ENCODE assay signal across 17 cellular contexts in the genomic region with DNA sequence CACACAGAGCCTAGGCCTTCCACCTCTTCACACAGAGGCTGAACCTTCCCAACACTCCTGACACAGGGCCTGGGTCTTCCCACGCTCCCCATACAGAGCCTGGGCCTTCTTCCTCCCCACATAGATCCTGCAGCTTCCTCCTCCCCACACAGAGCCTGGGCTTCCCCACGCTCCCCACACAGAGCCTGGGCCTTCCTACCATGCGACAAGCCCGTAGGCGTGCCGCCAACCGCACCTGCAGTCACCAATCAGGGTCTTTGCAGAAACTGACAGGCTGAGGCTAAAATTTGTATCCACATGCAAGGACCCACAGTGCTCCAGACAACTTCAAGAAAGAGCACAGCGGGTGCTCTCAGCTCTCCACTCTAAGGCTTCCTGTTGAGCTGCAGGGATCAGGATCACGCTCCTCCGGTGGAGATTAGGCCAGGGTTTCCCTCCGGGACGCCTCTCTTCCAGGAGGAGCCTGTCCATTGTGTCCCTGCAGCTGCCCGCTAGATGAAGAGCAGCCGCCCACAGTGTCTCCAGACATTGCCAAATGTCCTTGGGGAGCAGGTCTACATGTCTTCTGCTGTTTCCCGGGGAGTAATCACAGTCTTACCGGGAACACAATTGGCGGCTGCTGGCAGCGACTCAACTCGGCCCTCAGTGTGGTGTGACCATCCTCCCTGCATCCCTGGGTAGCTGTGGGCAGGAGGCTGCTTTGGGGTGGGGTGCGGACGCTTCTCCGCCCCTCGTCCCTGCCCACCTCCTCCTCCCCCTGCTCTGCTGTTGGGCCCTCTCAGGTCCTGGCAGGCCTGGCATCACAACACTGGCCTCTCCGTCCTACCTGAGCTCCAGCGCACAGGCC. TPM values are rescaled to one million over a fixed set of nuclear protein-coding genes. Genes with fewer than 3 reads are reported as not detected.
A peak's percentile ranks its signal among the peaks of the same experiment; 100 is the strongest.
DNase-seq lines count a peak whose midpoint lies in the region; ATAC-seq lines count a peak whose summit lies in the region.
"Had no signal": no experiment of that assay in that cellular context is flagged by ENCODE, and none has a peak within 500 bp of the region (broad histone marks: within the 10 kb centered on the region; RNA-seq: fewer than 3 reads in every experiment).

No MANE protein-coding gene starts in this region.

- H3K9me3 Mint-ChIP-seq in activated T-cell treated with anti-CD3 and anti-CD28 coated beads, Interleukin-2, amount 50 U/mL, for 24 hours, result peaks cover 2% of the 10 kb centered on the region
- H3K9me3 Mint-ChIP-seq in activated T-cell treated with anti-CD3 and anti-CD28 coated beads, Interleukin-2, amount 50 U/mL, for 4 hours, result no peaks in the 10 kb centered on the region
- no peaks in the 10 kb centered on the region for H3K9me3 Mint-ChIP-seq in stimulated activated effector memory CD8-positive, alpha-beta T cell treated with anti-CD3 and anti-CD28 coated beads, Interleukin-12 subunit alpha, Interleukin-12 subunit beta, amount 100 ng/mL, for 72 hours

- no peak overlapping the region for H3K4me3 Mint-ChIP-seq in activated T-cell treated with anti-CD3 and anti-CD28 coated beads, Interleukin-2, amount 50 U/mL, for 24 hours
- no peak overlapping the region for H3K4me3 Mint-ChIP-seq in activated T-cell treated with anti-CD3 and anti-CD28 coated beads, Interleukin-2, amount 50 U/mL, for 4 hours
- H3K4me3 Mint-ChIP-seq in stimulated activated effector memory CD8-positive, alpha-beta T cell treated with anti-CD3 and anti-CD28 coated beads, Interleukin-12 subunit alpha, Interleukin-12 subunit beta, amount 100 ng/mL, for 72 hours, result no peak overlapping the region

- H3K36me3 Mint-ChIP-seq in activated T-cell treated with anti-CD3 and anti-CD28 coated beads, Interleukin-2, amount 50 U/mL, for 24 hours (ENCODE audit: low read depth), result no peaks in the 10 kb centered on the region
- H3K36me3 Mint-ChIP-seq in activated T-cell treated with anti-CD3 and anti-CD28 coated beads, Interleukin-2, amount 50 U/mL, for 4 hours (ENCODE audit: insufficient read depth), result no peaks in the 10 kb centered on the region
- no peaks in the 10 kb centered on the region for H3K36me3 Mint-ChIP-seq in stimulated activated effector memory CD8-positive, alpha-beta T cell treated with anti-CD3 and anti-CD28 coated beads, Interleukin-12 subunit alpha, Interleukin-12 subunit beta, amount 100 ng/mL, for 72 hours

- peaks cover 24% of the 10 kb centered on the region for H3K4me1 Mint-ChIP-seq in activated T-cell treated with anti-CD3 and anti-CD28 coated beads, Interleukin-2, amount 50 U/mL, for 24 hours (ENCODE audit: low read depth)
- H3K4me1 Mint-ChIP-seq in activated T-cell treated with anti-CD3 and anti-CD28 coated beads, Interleukin-2, amount 50 U/mL, for 4 hours (ENCODE audit: low read depth), result peaks cover 8% of the 10 kb centered on the region
- peaks cover 27% of the 10 kb centered on the region for H3K4me1 Mint-ChIP-seq in stimulated activated effector memory CD8-positive, alpha-beta T cell treated with anti-CD3 and anti-CD28 coated beads, Interleukin-12 subunit alpha, Interleukin-12 subunit beta, amount 100 ng/mL, for 72 hours

- H3K27ac Mint-ChIP-seq in activated T-cell treated with anti-CD3 and anti-CD28 coated beads, Interleukin-2, amount 50 U/mL, for 24 hours, result peak overlapping the region; percentile 89
- H3K27ac Mint-ChIP-seq in stimulated activated effector memory CD8-positive, alpha-beta T cell treated with anti-CD3 and anti-CD28 coated beads, Interleukin-12 subunit alpha, Interleukin-12 subunit beta, amount 100 ng/mL, for 72 hours, result peak overlapping the region; percentile 92

- ATAC-seq in activated T-cell treated with anti-CD3 and anti-CD28 coated beads, Interleukin-2, amount 50 U/mL, for 4 hours, result no peak
- ATAC-seq in stimulated activated effector memory CD8-positive, alpha-beta T cell treated with anti-CD3 and anti-CD28 coated beads, Interleukin-12 subunit alpha, Interleukin-12 subunit beta, amount 100 ng/mL, for 72 hours, result no peak
- ATAC-seq in HG02981 (IDR thresholded peaks at IDR 0.05; ENCODE audit: unreplicated experiment), result no peak

- DNase-seq in activated T-cell treated with anti-CD3 and anti-CD28 coated beads, Interleukin-2, amount 50 U/mL, for 24 hours, result no peak
- no peak for DNase-seq in activated T-cell treated with anti-CD3 and anti-CD28 coated beads, Interleukin-2, amount 50 U/mL, for 4 hours
- DNase-seq in KG1 (lab: John Stamatoyannopoulos, UW) (peak; percentile 41), iPS-NIHi11 (ENCODE audit: low spot score) (peak; percentile 3), NCI-H146 treated with DMSO at 0.1 percent for 48 hours (lab: John Stamatoyannopoulos, UW; ENCODE audit: unreplicated experiment) (no peak), DMS79 treated with DMSO at 0.1 percent for 48 hours (lab: John Stamatoyannopoulos, UW) (no peak)
- no peak for DNase-seq in stimulated activated effector memory CD8-positive, alpha-beta T cell treated with anti-CD3 and anti-CD28 coated beads, Interleukin-12 subunit alpha, Interleukin-12 subunit beta, amount 100 ng/mL, for 72 hours (ENCODE audit: low spot score in 2 of 2)
- DNase-seq: amniotic stem cell, colonic mucosa, HCEC 1CT, head of caudate nucleus, MG63, NCI-H2227 treated with DMSO at 0.1 percent for 48 hours, right cardiac atrium had no signal

- peaks cover 4% of the 10 kb centered on the region for H3K27me3 Mint-ChIP-seq in activated T-cell treated with anti-CD3 and anti-CD28 coated beads, Interleukin-2, amount 50 U/mL, for 24 hours
- H3K27me3 Mint-ChIP-seq in activated T-cell treated with anti-CD3 and anti-CD28 coated beads, Interleukin-2, amount 50 U/mL, for 4 hours (ENCODE audit: low read depth), result peaks cover 4% of the 10 kb centered on the region

RNA-seq across cellular contexts. Expression of a gene that starts 9.7 kb away (rescaled TPM):
- total RNA-seq in activated T-cell treated with anti-CD3 and anti-CD28 coated beads, Interleukin-2, amount 50 U/mL, for 4 hours, result under 1 TPM; 0.22 to 0.53 (median 0.42) TPM
- total RNA-seq: myocyte, SK-MEL-5 had no signal

Comparison
In these comparisons a context has a peak if more than half of its experiments do, and no peak if none do; other contexts are left out.
1. DNase-seq: peak in KG1 (single experiment) and iPS-NIHi11 (single experiment); none in activated T-cell treated with anti-CD3 and anti-CD28 coated beads, Interleukin-2, amount 50 U/mL, for 24 hours (single experiment), activated T-cell treated with anti-CD3 and anti-CD28 coated beads, Interleukin-2, amount 50 U/mL, for 4 hours (single experiment), stimulated activated effector memory CD8-positive, alpha-beta T cell treated with anti-CD3 and anti-CD28 coated beads, Interleukin-12 subunit alpha, Interleukin-12 subunit beta, amount 100 ng/mL, for 72 hours (0 of 2), NCI-H146 treated with DMSO at 0.1 percent for 48 hours (single experiment) and DMS79 treated with DMSO at 0.1 percent for 48 hours (single experiment).